26 cellular contexts compared by ENCODE assay signal in the genomic region with DNA sequence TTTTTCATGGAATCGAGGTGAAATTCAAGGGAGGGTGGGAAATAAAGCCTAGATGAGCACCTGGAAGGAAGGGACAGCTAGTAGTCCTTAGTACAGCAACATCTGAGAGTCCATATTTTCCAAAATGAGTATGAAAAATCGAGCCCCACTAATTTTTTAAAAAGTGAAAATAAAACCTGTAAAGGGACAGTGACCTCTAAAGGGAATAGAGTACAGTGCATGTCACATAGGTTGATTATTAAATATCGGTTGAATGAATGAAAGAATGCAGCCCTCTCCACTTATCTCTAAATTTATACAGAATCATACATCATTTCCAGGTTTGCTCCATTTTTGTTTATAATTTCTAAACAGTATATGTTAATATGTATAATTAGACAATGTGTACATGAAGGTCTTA.
DNase-seq lines count a peak whose midpoint lies in the region; ATAC-seq and TF ChIP-seq lines count a peak whose summit lies in the region.
"Had no signal": no experiment of that assay in that cellular context is flagged by ENCODE, and none has a peak within 500 bp of the region (broad histone marks: within the 10 kb centered on the region; RNA-seq: fewer than 3 reads in every experiment).

No MANE protein-coding gene starts in this region.

- H3K27ac Mint-ChIP-seq in HFFc6 = no peak overlapping the region
- H3K27ac Mint-ChIP-seq: CD4-positive, alpha-beta memory T cell; T-cell had no signal

- H3K4me3 ChIP-seq in OCI-LY1 (ENCODE audit: low read depth, low read length, poor library complexity, severe bottlenecking) = no peak overlapping the region
- H3K4me3 ChIP-seq in hepatocyte = no peak overlapping the region
- H3K4me3 ChIP-seq: BLaER1, MG63 had no signal

- H3K27me3 ChIP-seq in OCI-LY1 (ENCODE audit: insufficient read depth, low read length) (no peaks in the 10 kb centered on the region), hepatocyte (no peaks in the 10 kb centered on the region)
- H3K27me3 ChIP-seq: BLaER1, MG63 had no signal

- H3K79me2 ChIP-seq in OCI-LY1 (ENCODE audit: insufficient read depth, low read length) = no peaks in the 10 kb centered on the region
- H3K79me2 ChIP-seq in hepatocyte = no peaks in the 10 kb centered on the region

- H3K4me2 ChIP-seq in OCI-LY1 (ENCODE audit: low read length) (no peak overlapping the region), hepatocyte (no peak overlapping the region)
- H3K4me2 ChIP-seq: BLaER1, KMS-11 had no signal

- peak; percentile 49; the same call in 1 of the 3 replicates for ATAC-seq in SK-N-SH treated with all-trans-retinoic acid at 6 μM for 48 hours
- no peak for ATAC-seq in GM19463 (IDR thresholded peaks at IDR 0.05; ENCODE audit: unreplicated experiment)
- no peak for ATAC-seq in GM18868 (IDR thresholded peaks at IDR 0.05; ENCODE audit: unreplicated experiment)
- ATAC-seq in HG03520 (IDR thresholded peaks at IDR 0.05; ENCODE audit: unreplicated experiment) = no peak
- ATAC-seq: HCT116, PC-3, T-cell had no signal

- H3K36me3 Mint-ChIP-seq in HFFc6 (ENCODE audit: low read depth) = no peaks in the 10 kb centered on the region
- H3K36me3 Mint-ChIP-seq: CD4-positive, alpha-beta memory T cell; T-cell had no signal

- H3K9me3 Mint-ChIP-seq in HFFc6 = no peaks in the 10 kb centered on the region

- TF ChIP-seq CTCF in HFFc6 (IDR thresholded peaks at IDR 0.05) (peak; percentile 44; the same call in 1 of the 2 replicates), OCI-LY1 (IDR thresholded peaks at IDR 0.05; ENCODE audit: low read length) (peak; percentile 32; the same call in 1 of the 2 replicates), hepatocyte (IDR thresholded peaks at IDR 0.05; ENCODE audit: poor library complexity) (peak; percentile 4)

- H3K9me3 ChIP-seq in OCI-LY1 (ENCODE audit: low read length) (no peaks in the 10 kb centered on the region), hepatocyte (ENCODE audit: low read depth) (no peaks in the 10 kb centered on the region)
- H3K9me3 ChIP-seq: BLaER1, Caco-2, MG63 had no signal

- H3K36me3 ChIP-seq in OCI-LY1 (ENCODE audit: insufficient read depth, low read length) = no peaks in the 10 kb centered on the region
- H3K36me3 ChIP-seq in hepatocyte (replicated peaks; ENCODE audit: insufficient read depth, low read depth) = no peaks in the 10 kb centered on the region
- H3K36me3 ChIP-seq: BLaER1, MG63 had no signal

- H3K9me2 ChIP-seq in OCI-LY1 (ENCODE audit: low read depth, low read length) = no peaks in the 10 kb centered on the region
- H3K9me2 ChIP-seq in hepatocyte (replicated peaks; ENCODE audit: insufficient read depth) = no peaks in the 10 kb centered on the region

- no peak for DNase-seq in HFFc6
- no peak for DNase-seq in hepatocyte (ENCODE audit: low spot score)
- DNase-seq in EL = no peak
- DNase-seq: Caco-2; CD4-positive, alpha-beta memory T cell; DND-41; IMR-90; MG63; NCI-H1092; NCI-H1436; NCI-H187 treated with DMSO at 0.1 percent for 48 hours; NCI-H226; NCI-H524; NCI-H82; PC-3; SIG-M5; T-cell had no signal

- H4K20me1 ChIP-seq in OCI-LY1 (ENCODE audit: insufficient read depth, low read length) (no peaks in the 10 kb centered on the region), hepatocyte (ENCODE audit: insufficient read depth, poor library complexity, severe bottlenecking) (no peaks in the 10 kb centered on the region)
- H4K20me1 ChIP-seq: BLaER1 had no signal

- no peaks in the 10 kb centered on the region for H3K4me1 ChIP-seq in OCI-LY1 (ENCODE audit: insufficient read depth, low read length, severe bottlenecking)
- no peaks in the 10 kb centered on the region for H3K4me1 ChIP-seq in hepatocyte (ENCODE audit: insufficient read depth)
- H3K4me1 ChIP-seq: Caco-2 had no signal

- H3K27ac ChIP-seq in OCI-LY1 (ENCODE audit: low read depth, low read length, poor library complexity, severe bottlenecking) = no peak overlapping the region
- no peak overlapping the region for H3K27ac ChIP-seq in hepatocyte
- H3K27ac ChIP-seq: BLaER1, KMS-11, RWPE1 had no signal

- H3K4me1 Mint-ChIP-seq in HFFc6 (ENCODE audit: low read depth) = no peaks in the 10 kb centered on the region
- H3K4me1 Mint-ChIP-seq: CD4-positive, alpha-beta memory T cell; T-cell had no signal

- no peak overlapping the region for H3K4me3 Mint-ChIP-seq in HFFc6
- H3K4me3 Mint-ChIP-seq: CD4-positive, alpha-beta memory T cell; T-cell had no signal

- H2AFZ ChIP-seq in OCI-LY1 (ENCODE audit: low read length) = no peak overlapping the region
- no peak overlapping the region for H2AFZ ChIP-seq in hepatocyte

- WGBS in hepatocyte (ENCODE audit: low lambda C conversion rate, missing lambda C conversion rate) = 83% methylated on average over 3 of the region's 3 CpGs

- H3K9ac ChIP-seq in OCI-LY1 (ENCODE audit: low read length) = no peak overlapping the region
- H3K9ac ChIP-seq: BLaER1, KMS-11 had no signal

- no peaks in the 10 kb centered on the region; the same call in 1 of the 2 replicates for H3K27me3 Mint-ChIP-seq in HFFc6 (ENCODE audit: insufficient read depth)
- H3K27me3 Mint-ChIP-seq: CD4-positive, alpha-beta memory T cell; T-cell had no signal

- no peaks in the 10 kb centered on the region for H3F3A ChIP-seq in OCI-LY1 (ENCODE audit: insufficient read depth, low read length)

TF ChIP-seq in SK-N-SH treated with all-trans-retinoic acid at 6 μM for 48 hours, 23 proteins besides CTCF, POLR2A, EP300 and RAD21:
- TF ChIP-seq, protein P1, sequence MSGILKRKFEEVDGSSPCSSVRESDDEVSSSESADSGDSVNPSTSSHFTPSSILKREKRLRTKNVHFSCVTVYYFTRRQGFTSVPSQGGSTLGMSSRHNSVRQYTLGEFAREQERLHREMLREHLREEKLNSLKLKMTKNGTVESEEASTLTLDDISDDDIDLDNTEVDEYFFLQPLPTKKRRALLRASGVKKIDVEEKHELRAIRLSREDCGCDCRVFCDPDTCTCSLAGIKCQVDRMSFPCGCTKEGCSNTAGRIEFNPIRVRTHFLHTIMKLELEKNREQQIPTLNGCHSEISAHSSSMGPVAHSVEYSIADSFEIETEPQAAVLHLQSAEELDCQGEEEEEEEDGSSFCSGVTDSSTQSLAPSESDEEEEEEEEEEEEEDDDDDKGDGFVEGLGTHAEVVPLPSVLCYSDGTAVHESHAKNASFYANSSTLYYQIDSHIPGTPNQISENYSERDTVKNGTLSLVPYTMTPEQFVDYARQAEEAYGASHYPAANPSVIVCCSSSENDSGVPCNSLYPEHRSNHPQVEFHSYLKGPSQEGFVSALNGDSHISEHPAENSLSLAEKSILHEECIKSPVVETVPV (CRISPR knock-in tag; IDR thresholded peaks at IDR 0.05) = no peak
- no peak for TF ChIP-seq ARNTL (CRISPR knock-in tag; IDR thresholded peaks at IDR 0.05; ENCODE audit: borderline replicate concordance, low read depth)
TF ChIP-seq in SK-N-SH treated with all-trans-retinoic acid at 6 μM for 48 hours: peak in this region for 0.
